8 cellular contexts compared by ENCODE assay signal in the genomic region with DNA sequence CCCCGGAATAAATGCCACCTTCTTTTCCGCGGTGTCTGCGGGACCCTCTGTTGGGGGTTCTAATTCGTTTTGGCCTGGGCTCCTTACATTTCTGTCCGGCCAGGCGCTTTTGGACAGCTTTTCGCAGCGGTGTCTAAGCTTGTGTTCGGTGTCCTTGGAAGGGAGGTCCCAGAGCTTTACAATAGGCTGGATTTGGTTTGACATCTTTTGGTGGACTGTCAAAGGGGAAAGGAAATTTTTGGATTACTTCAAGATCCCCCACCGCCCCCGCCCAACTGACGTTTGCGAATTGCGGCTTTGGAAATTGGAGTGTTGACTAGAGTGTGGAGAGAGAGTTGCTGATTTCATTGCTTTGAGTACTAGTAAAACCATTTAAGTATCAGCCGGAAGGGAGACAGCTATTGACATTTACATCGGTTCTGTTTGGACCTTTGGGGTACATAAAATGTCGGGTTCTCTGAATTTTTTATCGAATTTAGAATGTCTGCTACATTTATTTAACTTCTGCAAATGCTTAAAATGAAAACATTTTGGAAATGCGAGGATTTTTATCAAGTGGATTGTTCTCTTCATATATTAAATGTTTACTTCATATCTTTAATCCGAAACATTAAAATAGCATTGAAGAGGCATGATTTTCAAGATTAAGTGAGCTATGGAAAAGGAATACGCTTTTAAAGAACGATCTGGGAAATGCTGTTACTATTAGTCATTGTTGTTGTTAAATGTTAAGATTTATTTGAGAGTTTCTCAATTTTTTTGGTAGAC. TPM values are rescaled to one million over a fixed set of nuclear protein-coding genes. Genes with fewer than 3 reads are reported as not detected.
A peak's percentile ranks its signal among the peaks of the same experiment; 100 is the strongest.
DNase-seq lines count a peak whose midpoint lies in the region; ATAC-seq, FAIRE-seq and TF ChIP-seq lines count a peak whose summit lies in the region.

No MANE protein-coding gene starts in this region.

- peak overlapping the region; percentile 94 for H3K4me2 ChIP-seq in DND-41 (ENCODE audit: insufficient read depth, low read length)

- 14 to 16% methylated on average over 23 of the region's 23 CpGs for WGBS in pancreas, 2 donors

- H3K4me1 Mint-ChIP-seq in endothelial cell (ENCODE audit: unreplicated experiment): peaks cover 32% of the 10 kb centered on the region

- peak overlapping the region; percentile 72 for H3K4me3 Mint-ChIP-seq in endothelial cell (ENCODE audit: unreplicated experiment)

- intact Hi-C loops in pancreas (cut with DNase I): no loop called here

- ATAC-seq in DND-41 (ENCODE audit: insufficient read depth, low read depth) (no peak), pancreas (no peak), GM18907 (IDR thresholded peaks at IDR 0.05; ENCODE audit: unreplicated experiment) (no peak), HG02571 (IDR thresholded peaks at IDR 0.05; ENCODE audit: unreplicated experiment) (no peak)

- H3K36me3 Mint-ChIP-seq in endothelial cell (ENCODE audit: low read depth, unreplicated experiment): peaks cover 4% of the 10 kb centered on the region

- H3K9me3 Mint-ChIP-seq in endothelial cell (ENCODE audit: unreplicated experiment): no peaks in the 10 kb centered on the region

- no peaks in the 10 kb centered on the region; the same call in 1 of the 2 replicates for H3K36me3 ChIP-seq in DND-41 (ENCODE audit: insufficient read depth, low read length)
- H3K36me3 ChIP-seq in pancreas: no peaks in the 10 kb centered on the region

- H3K9me3 ChIP-seq in DND-41 (ENCODE audit: insufficient read depth, low read length, severe bottlenecking) (no peaks in the 10 kb centered on the region), pancreas (no peaks in the 10 kb centered on the region)

- H3K27me3 ChIP-seq in DND-41 (ENCODE audit: insufficient read depth, low read length, poor library complexity) (no peaks in the 10 kb centered on the region), pancreas (no peaks in the 10 kb centered on the region)

- no peak overlapping the region for H2AFZ ChIP-seq in DND-41 (ENCODE audit: low read depth, low read length)

- peaks cover 18% of the 10 kb centered on the region for H4K20me1 ChIP-seq in DND-41 (ENCODE audit: insufficient read depth, low read length)

- H3K27ac ChIP-seq in DND-41 (ENCODE audit: low read length) (no peak overlapping the region), pancreas (peak overlapping the region in 2 of 4 donors; percentile 97 to 99)

- peaks cover 53% of the 10 kb centered on the region for H3K79me2 ChIP-seq in DND-41 (ENCODE audit: insufficient read depth, low read length)

- no peak for DNase-seq in DND-41
- DNase-seq in NCI-H526 treated with DMSO at 0.1 percent for 48 hours (lab: John Stamatoyannopoulos, UW): peak; percentile 60
- peak; percentile 8 for DNase-seq in endothelial cell (ENCODE audit: low spot score)
- DNase-seq in pancreas: peak in 3 of 6 donors; percentile 15 to 62 (median 20)
- DNase-seq in NAMALWA (ENCODE audit: low spot score): no peak
- DNase-seq in stimulated activated CD4-positive, alpha-beta T cell treated with anti-CD3 and anti-CD28 coated beads, Interleukin-12 subunit alpha, Interleukin-12 subunit beta, amount 100 ng/mL, for 4 hours: no peak

- H3K4me1 ChIP-seq in DND-41 (ENCODE audit: insufficient read depth, low read length): peaks cover 52% of the 10 kb centered on the region
- peaks cover 17 to 27% (median 21%) of the 10 kb centered on the region in 3 donors for H3K4me1 ChIP-seq in pancreas

- peaks cover 18% of the 10 kb centered on the region for H3K27me3 Mint-ChIP-seq in endothelial cell (ENCODE audit: unreplicated experiment)

- H3K27ac Mint-ChIP-seq in endothelial cell (ENCODE audit: unreplicated experiment): no peak overlapping the region

- H3K4me3 ChIP-seq in DND-41 (ENCODE audit: low read depth in 1 of 2, low read length in 2 of 2) (peak overlapping the region; percentile 71 to 72; a peak in 3 of 4 replicates), pancreas (peak overlapping the region; percentile 55 to 69 (median 65))

- peak overlapping the region; percentile 94; the same call in 1 of the 2 replicates for H3K9ac ChIP-seq in DND-41 (ENCODE audit: low read depth, low read length)

- no peak for FAIRE-seq in pancreas (lab: Jason Lieb, UNC)

- no peak for TF ChIP-seq CTCF in DND-41 (IDR thresholded peaks at IDR 0.05; ENCODE audit: borderline replicate concordance, extremely low read depth, low read length, poor library complexity, severe bottlenecking)
- TF ChIP-seq CTCF in endothelial cell (IDR thresholded peaks at IDR 0.05; ENCODE audit: unreplicated experiment): no peak
- TF ChIP-seq CTCF in pancreas (IDR thresholded peaks at IDR 0.05): no peak

RNA-seq across cellular contexts. Expression of gene PURA, which starts 4.7 kb away (rescaled TPM):
- total RNA-seq in endothelial cell (ENCODE audit: unreplicated experiment) (6.2 TPM), pancreas (10 to 100 TPM in 3 of 6 donors, 1 to 10 TPM in 3; 8.3 to 17.2 (median 11.1) TPM)
- 1 to 10 TPM; 3.2 to 3.9 TPM for polyA plus RNA-seq in pancreas

RNA-seq across cellular contexts. Expression of gene IGIP, which starts 16.5 kb away (rescaled TPM):
- 1.3 TPM for total RNA-seq in endothelial cell (ENCODE audit: unreplicated experiment)
- total RNA-seq in pancreas: 1 to 10 TPM; 2.6 to 8.0 (median 5.8) TPM
- polyA plus RNA-seq in pancreas: 1 to 10 TPM; 3.8 to 7.0 TPM

Comparison
In these comparisons a context has a peak if more than half of its experiments do, and no peak if none do; other contexts are left out.
1. DNase-seq: peak in NCI-H526 treated with DMSO at 0.1 percent for 48 hours (single experiment) and endothelial cell (single experiment); none in DND-41 (single experiment), NAMALWA (single experiment) and stimulated activated CD4-positive, alpha-beta T cell treated with anti-CD3 and anti-CD28 coated beads, Interleukin-12 subunit alpha, Interleukin-12 subunit beta, amount 100 ng/mL, for 4 hours (single experiment).